9 cellular contexts compared by ENCODE assay signal in genomic region chr16:50209548-50210265, GRCh38. TPM values are rescaled to one million over a fixed set of nuclear protein-coding genes. Genes with fewer than 3 reads are reported as not detected.
DNase-seq lines count a peak whose midpoint lies in the region; ATAC-seq and TF ChIP-seq lines count a peak whose summit lies in the region.
"Had no signal": no experiment of that assay in that cellular context is flagged by ENCODE, and none has a peak within 500 bp of the region (broad histone marks: within the 10 kb centered on the region; RNA-seq: fewer than 3 reads in every experiment).

No MANE protein-coding gene starts in this region.

- no peaks in the 10 kb centered on the region for H3K9me2 ChIP-seq in SK-N-SH

- CTCF ChIA-PET in SK-N-SH (lab: Yijun Ruan, JAX), result interaction anchor here (0.6 to 8.6 kb wide), 41 partner anchors 8 to 456 kb away, joined by 3 to 162 read pairs (median 5); partner anchors contain the start of genes CNEP1R1 and HEATR3
- CTCF ChIA-PET in T-cell (lab: Charles Lee), result interaction anchor here (0.5 to 5.7 kb wide), 31 partner anchors 8 to 597 kb away, joined by 3 to 54 read pairs (median 5); partner anchors contain the start of genes CNEP1R1 (in 2 of the 2) and HEATR3 (in 2 of the 2)

- peak overlapping the region; percentile 72 to 77 for H3K27ac Mint-ChIP-seq in T-cell

- no peak overlapping the region for H3K4me3 ChIP-seq in SK-N-SH (ENCODE audit: low read depth in 2 of 2, low read length in 1 of 2)
- no peak overlapping the region for H3K4me3 ChIP-seq in subcutaneous abdominal adipose tissue (ENCODE audit: low read depth in 1 of 5, low read length in 5 of 5)
- H3K4me3 ChIP-seq: SJSA1 had no signal

- no peaks in the 10 kb centered on the region for H3K27me3 Mint-ChIP-seq in T-cell

- H3K36me3 ChIP-seq in SK-N-SH (replicated peaks in 1 of 2; ENCODE audit: control insufficient read depth in 1 of 2, insufficient read depth in 2 of 2, low read length in 1 of 2) (peaks cover 6 to 10% of the 10 kb centered on the region in 2 experiments), subcutaneous abdominal adipose tissue (ENCODE audit: control insufficient read depth in 5 of 5, insufficient read depth in 5 of 5, low read length in 5 of 5) (peaks cover 10 to 19% (median 15%) of the 10 kb centered on the region in 5 donors)

- peaks cover 15% of the 10 kb centered on the region for H3K36me3 Mint-ChIP-seq in T-cell

- H3K4me1 ChIP-seq in SK-N-SH (ENCODE audit: control insufficient read depth in 1 of 2, insufficient read depth in 2 of 2, low read depth in 1 of 2, low read length in 1 of 2), result peaks cover 34 to 39% of the 10 kb centered on the region in 2 experiments
- H3K4me1 ChIP-seq in subcutaneous abdominal adipose tissue (ENCODE audit: control insufficient read depth in 5 of 5, insufficient read depth in 5 of 5, low read length in 5 of 5), result peaks cover 0 to 35% (median 23%) of the 10 kb centered on the region in 5 donors

- peak overlapping the region; percentile 42; the same call in 1 of the 2 replicates for H3K4me2 ChIP-seq in SK-N-SH

- TF ChIP-seq EP300 in SK-N-SH (IDR thresholded peaks at IDR 0.05; ENCODE audit: borderline replicate concordance in 1 of 2, low read depth in 1 of 2, low read length in 1 of 2), result no peak

- no peaks in the 10 kb centered on the region for H3K9me3 Mint-ChIP-seq in T-cell

- TF ChIP-seq RAD21 in SK-N-SH (IDR thresholded peaks at IDR 0.05; ENCODE audit: low read length), result no peak

- no peak overlapping the region for H3K4me3 Mint-ChIP-seq in T-cell

- H3F3A ChIP-seq in SK-N-SH (replicated peaks; ENCODE audit: insufficient read depth), result peaks cover 42% of the 10 kb centered on the region

- 0 out of 2 replicates have a peak, but pooled peaks cover 8% of the 10 kb centered on the region for H4K20me1 ChIP-seq in SK-N-SH (ENCODE audit: insufficient read depth)

- DNase-seq in SK-N-SH (no peak), T-cell (no peak), AG08395 (ENCODE audit: low spot score) (no peak), 8988T (no peak), DMS153 treated with DMSO at 0.1 percent for 48 hours (lab: John Stamatoyannopoulos, UW; ENCODE audit: unreplicated experiment) (no peak)

- H3K9ac ChIP-seq in SK-N-SH (no peak overlapping the region), subcutaneous abdominal adipose tissue (ENCODE audit: low read length in 5 of 5) (peak overlapping the region in 3 of 5 donors; percentile 7 to 35 (median 17))

- H2AFZ ChIP-seq in SK-N-SH (ENCODE audit: low read depth), result no peak overlapping the region

- H3K27me3 ChIP-seq in SK-N-SH (ENCODE audit: insufficient read depth) (no peaks in the 10 kb centered on the region), layer of hippocampus (ENCODE audit: control insufficient read depth, insufficient read depth, low read length) (no peaks in the 10 kb centered on the region), subcutaneous abdominal adipose tissue (ENCODE audit: control insufficient read depth in 5 of 5, insufficient read depth in 4 of 5, low read length in 5 of 5) (no peaks in the 10 kb centered on the region)
- H3K27me3 ChIP-seq: SJSA1 had no signal

- H3K27ac ChIP-seq in SK-N-SH (ENCODE audit: low read depth in 2 of 2, low read length in 1 of 2) (peak overlapping the region; percentile 60 to 65; a peak in 3 of 4 replicates), layer of hippocampus (ENCODE audit: low read depth, low read length) (peak overlapping the region; percentile 27), subcutaneous abdominal adipose tissue (ENCODE audit: low read depth, low read length) (no peak overlapping the region)

- no peak for TF ChIP-seq CTCF in SK-N-SH (IDR thresholded peaks at IDR 0.05)

- H3K4me1 Mint-ChIP-seq in T-cell, result peaks cover 38 to 44% (median 42%) of the 10 kb centered on the region in 3 donors

- 98% methylated on average over 6 of the region's 7 CpGs for WGBS in SK-N-SH (ENCODE audit: low lambda C conversion rate)

- peaks cover 73% of the 10 kb centered on the region for H3K79me2 ChIP-seq in SK-N-SH (ENCODE audit: insufficient read depth)

- POLR2A ChIA-PET in SK-N-SH (lab: Yijun Ruan, JAX), result interaction anchor here (0.9 to 1.6 kb wide), 3 partner anchors 142 to 184 kb away, joined by 3 to 8 read pairs (median 5); partner anchors contain the start of genes CNEP1R1 and HEATR3
- POLR2A ChIA-PET in T-cell (lab: Charles Lee), result interaction anchor here in 1 of 2 donors (0.5 to 0.7 kb wide), 2 partner anchors 66 to 209 kb away, joined by 3 to 4 read pairs; no protein-coding TSS in a partner anchor

- H3K9me3 ChIP-seq in SK-N-SH (no peaks in the 10 kb centered on the region), subcutaneous abdominal adipose tissue (ENCODE audit: control insufficient read depth in 5 of 5, low read length in 5 of 5) (no peaks in the 10 kb centered on the region)
- H3K9me3 ChIP-seq: SJSA1 had no signal

- ATAC-seq in SK-N-SH treated with all-trans-retinoic acid at 6 μM for 48 hours, result no peak
- ATAC-seq in T-cell (replicated peaks in 1 of 4), result no peak

TF ChIP-seq in SK-N-SH, 30 proteins besides CTCF, POLR2A, EP300 and RAD21 (continues in another document):
- TF ChIP-seq SIN3A (IDR thresholded peaks at IDR 0.05; ENCODE audit: borderline replicate concordance, low read depth, low read length) (no peak), RFX5 (IDR thresholded peaks at IDR 0.05; ENCODE audit: low read length) (no peak), USF2 (IDR thresholded peaks at IDR 0.05; ENCODE audit: borderline replicate concordance, low read depth, low read length) (no peak)

TF ChIP-seq in SK-N-SH treated with all-trans-retinoic acid at 6 μM for 48 hours, 23 proteins besides CTCF, POLR2A, EP300 and RAD21 (continues in another document):
- no peak for TF ChIP-seq PATZ1 (CRISPR knock-in tag; IDR thresholded peaks at IDR 0.05; ENCODE audit: borderline replicate concordance)
- no peak for TF ChIP-seq ESRRG (CRISPR knock-in tag; IDR thresholded peaks at IDR 0.05)
- TF ChIP-seq ZNF8 (CRISPR knock-in tag; IDR thresholded peaks at IDR 0.05), result no peak
- no peak for TF ChIP-seq CREB5 (CRISPR knock-in tag; IDR thresholded peaks at IDR 0.05; ENCODE audit: low read depth)
- TF ChIP-seq ZC3H10 (CRISPR knock-in tag; IDR thresholded peaks at IDR 0.05), result no peak
- TF ChIP-seq BACH2 (CRISPR knock-in tag; IDR thresholded peaks at IDR 0.05; ENCODE audit: borderline replicate concordance), result no peak
- no peak for TF ChIP-seq CSDC2 (CRISPR knock-in tag; IDR thresholded peaks at IDR 0.05)
- no peak for TF ChIP-seq CSRNP3 (CRISPR knock-in tag; IDR thresholded peaks at IDR 0.05)
- TF ChIP-seq OSR1 (CRISPR knock-in tag; IDR thresholded peaks at IDR 0.05), result no peak

RNA-seq across cellular contexts. Expression of gene TENT4B, which starts 56.6 kb away (rescaled TPM):
- 5.6 and 6.7 TPM in 2 replicates for polyA plus RNA-seq in SK-N-SH (2012; rRNA removed)
- polyA plus RNA-seq in SK-N-SH (2012; cell fraction: cytosol; rRNA removed), result 6.1 and 6.6 TPM in 2 replicates
- 4.4 and 10.1 TPM in 2 replicates for polyA plus RNA-seq in SK-N-SH (2012; cell fraction: nucleus; rRNA removed)
- 10 to 100 TPM; 20.2 to 31.9 (median 20.9) TPM for total RNA-seq in T-cell

RNA-seq across cellular contexts. Expression of gene ADCY7, which starts 56.6 kb away (rescaled TPM):
- 13.8 and 14.3 TPM in 2 replicates for polyA plus RNA-seq in SK-N-SH (2012; rRNA removed)
- polyA plus RNA-seq in SK-N-SH (2012; cell fraction: cytosol; rRNA removed), result 6.6 and 11.7 TPM in 2 replicates
- 24.3 and 32.0 TPM in 2 replicates for polyA plus RNA-seq in SK-N-SH (2012; cell fraction: nucleus; rRNA removed)
- total RNA-seq in T-cell, result 100 to 1,000 TPM; 201 to 314 (median 278) TPM
